ENCODE assay signal across 18 cellular contexts in the genomic region with DNA sequence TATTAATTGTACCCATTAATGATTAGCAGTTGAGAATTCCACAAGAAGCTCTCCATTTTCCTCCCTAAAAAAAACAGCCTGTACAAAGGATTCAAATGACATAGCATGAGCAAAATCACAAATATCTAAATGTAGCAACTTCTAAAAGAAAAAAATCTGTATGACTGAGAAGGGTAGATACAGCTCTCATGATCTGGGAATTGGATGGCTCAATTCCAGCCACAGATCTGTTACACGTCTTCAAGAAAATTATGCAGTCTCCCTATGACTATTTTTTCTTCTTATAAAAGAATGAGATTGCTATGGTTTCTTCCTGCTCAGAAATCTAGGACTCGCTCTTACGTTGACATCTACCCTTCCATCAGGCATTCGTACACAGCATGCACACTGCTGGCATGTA.
"Had no signal": no experiment of that assay in that cellular context is flagged by ENCODE, and none has a peak within 500 bp of the region (broad histone marks: within the 10 kb centered on the region; RNA-seq: fewer than 3 reads in every experiment).

No MANE protein-coding gene starts in this region.

- DNase-seq: KBM-7, NCI-H1092, NCI-H1105 treated with DMSO at 0.1 percent for 48 hours, NCI-H1417 treated with DMSO at 0.1 percent for 48 hours, NCI-H146, NCI-H187, NCI-H2029, NCI-H2081 treated with DMSO at 0.1 percent for 48 hours, NCI-H2171, NCI-H226, NCI-H446, NCI-H510A, NCI-H524 treated with DMSO at 0.1 percent for 48 hours, NCI-H69, NCI-H774, RPMI8226, SHP77, SK-N-SH had no signal

- H3K9ac ChIP-seq: SK-N-SH had no signal

- H3K9me3 ChIP-seq: SK-N-SH had no signal

- H3K4me2 ChIP-seq: SK-N-SH had no signal
